In genomic region chr4:73224886-73225285, GRCh38 we compare ENCODE assay signal across 18 cellular contexts. TPM values are rescaled to one million over a fixed set of nuclear protein-coding genes. Genes with fewer than 3 reads are reported as not detected.
DNase-seq lines count a peak whose midpoint lies in the region; ATAC-seq and TF ChIP-seq lines count a peak whose summit lies in the region.
"Had no signal": no experiment of that assay in that cellular context is flagged by ENCODE, and none has a peak within 500 bp of the region (broad histone marks: within the 10 kb centered on the region; RNA-seq: fewer than 3 reads in every experiment).

No MANE protein-coding gene starts in this region.

- DNase-seq in activated CD4-positive, alpha-beta T cell treated with anti-CD3 and anti-CD28 coated beads, Interleukin-2, amount 10 ng/mL, durations not matched to agents 24 days and 14 days = no peak
- no peak for DNase-seq in activated CD4-positive, alpha-beta T cell treated with anti-CD3 and anti-CD28 coated beads for 4 hours
- peak; percentile 55 for DNase-seq in GM23338 (ENCODE audit: low spot score)
- DNase-seq in activated CD4-positive, alpha-beta memory T cell treated with anti-CD3 and anti-CD28 coated beads, Interleukin-2, amount 10 ng/mL, durations not matched to agents 7 days and 5 days = no peak
- DNase-seq in naive thymus-derived CD4-positive, alpha-beta T cell = no peak
- DNase-seq in kidney tubule cell (ENCODE audit: low spot score) = no peak
- no peak for DNase-seq in NK-92 (lab: John Stamatoyannopoulos, UW; ENCODE audit: unreplicated experiment)
- DNase-seq in DMS 273 treated with DMSO at 0.1 percent for 48 hours (lab: John Stamatoyannopoulos, UW) = no peak
- DNase-seq: ACHN; adrenal gland; cortex of kidney; DMS79; GM23248; lower lobe of right lung; NCI-H2081; ovary; stimulated activated CD4-positive, alpha-beta T cell treated with anti-CD3 and anti-CD28 coated beads, Interleukin-15, amount 100 ng/mL, for 24 hours; upper lobe of left lung had no signal

- CTCF ChIA-PET in activated CD4-positive, alpha-beta memory T cell treated with anti-CD3 and anti-CD28 coated beads, Interleukin-2, amount 10 ng/mL, durations not matched to agents 7 days and 5 days (lab: Charles Lee) = no interaction called here
- CTCF ChIA-PET in naive thymus-derived CD4-positive, alpha-beta T cell (lab: Charles Lee) = no interaction called here

- TF ChIP-seq CTCF in GM23338 (conservative IDR thresholded peaks at IDR 0.05; ENCODE audit: low read depth in 2 of 2) = no peak

- intact Hi-C loops in activated CD4-positive, alpha-beta T cell treated with anti-CD3 and anti-CD28 coated beads, Interleukin-2, amount 10 ng/mL, durations not matched to agents 24 days and 14 days (cut with micrococcal nuclease) = no loop called here
- intact Hi-C loops in naive thymus-derived CD4-positive, alpha-beta T cell (cut with micrococcal nuclease) = no loop called here

- H3K27me3 Mint-ChIP-seq in activated CD4-positive, alpha-beta T cell treated with anti-CD3 and anti-CD28 coated beads, Interleukin-2, amount 10 ng/mL, durations not matched to agents 24 days and 14 days = no peaks in the 10 kb centered on the region
- peaks cover 2% of the 10 kb centered on the region for H3K27me3 Mint-ChIP-seq in GM23338 (ENCODE audit: insufficient read depth, low read depth, poor library complexity)
- H3K27me3 Mint-ChIP-seq in activated CD4-positive, alpha-beta memory T cell treated with anti-CD3 and anti-CD28 coated beads, Interleukin-2, amount 10 ng/mL, durations not matched to agents 7 days and 5 days = no peaks in the 10 kb centered on the region
- no peaks in the 10 kb centered on the region for H3K27me3 Mint-ChIP-seq in naive thymus-derived CD4-positive, alpha-beta T cell

- H3K27ac Mint-ChIP-seq in activated CD4-positive, alpha-beta T cell treated with anti-CD3 and anti-CD28 coated beads, Interleukin-2, amount 10 ng/mL, durations not matched to agents 24 days and 14 days = peak overlapping the region; percentile 61
- 0 out of 2 replicates have a peak overlapping the region, but pooled peaks have one; percentile 57 for H3K27ac Mint-ChIP-seq in GM23338
- H3K27ac Mint-ChIP-seq in activated CD4-positive, alpha-beta memory T cell treated with anti-CD3 and anti-CD28 coated beads, Interleukin-2, amount 10 ng/mL, durations not matched to agents 7 days and 5 days = peak overlapping the region; percentile 56
- H3K27ac Mint-ChIP-seq in naive thymus-derived CD4-positive, alpha-beta T cell = peak overlapping the region in 7 of 9 donors; percentile 43 to 91 (median 79)

- ATAC-seq in GM23338 = no peak; the same call in 1 of the 3 replicates
- ATAC-seq in naive thymus-derived CD4-positive, alpha-beta T cell = no peak
- ATAC-seq: lower lobe of right lung had no signal

- H3K79me2 ChIP-seq in GM23338 (replicated peaks; ENCODE audit: insufficient read depth) = peaks cover 97% of the 10 kb centered on the region

- no peaks in the 10 kb centered on the region for H3F3A ChIP-seq in GM23338 (replicated peaks; ENCODE audit: low read depth)

- H3K9me3 ChIP-seq in naive thymus-derived CD4-positive, alpha-beta T cell (ENCODE audit: control insufficient read depth in 2 of 3, low read length in 3 of 3) = no peaks in the 10 kb centered on the region
- H3K9me3 ChIP-seq: adrenal gland, lower lobe of right lung, ovary, upper lobe of left lung had no signal

- peak overlapping the region; percentile 65; the same call in 1 of the 2 replicates for H3K27ac ChIP-seq in GM23338 (ENCODE audit: low read depth)
- H3K27ac ChIP-seq in naive thymus-derived CD4-positive, alpha-beta T cell (ENCODE audit: low read depth, low read length) = no peak overlapping the region
- H3K27ac ChIP-seq: adrenal gland, GM23248, lower lobe of right lung, ovary had no signal

- H3K4me2 ChIP-seq in GM23338 = peak overlapping the region; percentile 3; the same call in 1 of the 2 replicates

- POLR2A ChIA-PET in activated CD4-positive, alpha-beta memory T cell treated with anti-CD3 and anti-CD28 coated beads, Interleukin-2, amount 10 ng/mL, durations not matched to agents 7 days and 5 days (lab: Charles Lee) = interaction anchor here (1.3 kb wide), 1 partner anchor 35 kb away, joined by 4 read pairs; no protein-coding TSS in a partner anchor
- POLR2A ChIA-PET in naive thymus-derived CD4-positive, alpha-beta T cell (lab: Charles Lee) = no interaction called here

- H3K4me3 ChIP-seq in GM23338 = no peak overlapping the region
- no peak overlapping the region for H3K4me3 ChIP-seq in naive thymus-derived CD4-positive, alpha-beta T cell (ENCODE audit: low read length)
- H3K4me3 ChIP-seq: adrenal gland, GM23248, lower lobe of right lung, ovary, upper lobe of left lung had no signal

- H3K36me3 Mint-ChIP-seq in activated CD4-positive, alpha-beta T cell treated with anti-CD3 and anti-CD28 coated beads, Interleukin-2, amount 10 ng/mL, durations not matched to agents 24 days and 14 days (ENCODE audit: low read depth) = peaks cover 4% of the 10 kb centered on the region
- H3K36me3 Mint-ChIP-seq in GM23338 (ENCODE audit: low read depth) = peaks cover 7% of the 10 kb centered on the region; the same call in 1 of the 3 replicates
- H3K36me3 Mint-ChIP-seq in activated CD4-positive, alpha-beta memory T cell treated with anti-CD3 and anti-CD28 coated beads, Interleukin-2, amount 10 ng/mL, durations not matched to agents 7 days and 5 days (ENCODE audit: low read depth) = peaks cover 7% of the 10 kb centered on the region
- H3K36me3 Mint-ChIP-seq in naive thymus-derived CD4-positive, alpha-beta T cell = peaks cover 0 to 7% (median 3%) of the 10 kb centered on the region in 5 donors

- H3K9me3 Mint-ChIP-seq in activated CD4-positive, alpha-beta T cell treated with anti-CD3 and anti-CD28 coated beads, Interleukin-2, amount 10 ng/mL, durations not matched to agents 24 days and 14 days = no peaks in the 10 kb centered on the region
- no peaks in the 10 kb centered on the region for H3K9me3 Mint-ChIP-seq in GM23338
- no peaks in the 10 kb centered on the region for H3K9me3 Mint-ChIP-seq in activated CD4-positive, alpha-beta memory T cell treated with anti-CD3 and anti-CD28 coated beads, Interleukin-2, amount 10 ng/mL, durations not matched to agents 7 days and 5 days
- H3K9me3 Mint-ChIP-seq in naive thymus-derived CD4-positive, alpha-beta T cell = no peaks in the 10 kb centered on the region

- peaks cover 22% of the 10 kb centered on the region for H3K4me1 Mint-ChIP-seq in activated CD4-positive, alpha-beta T cell treated with anti-CD3 and anti-CD28 coated beads, Interleukin-2, amount 10 ng/mL, durations not matched to agents 24 days and 14 days
- peaks cover 28% of the 10 kb centered on the region for H3K4me1 Mint-ChIP-seq in GM23338
- peaks cover 20% of the 10 kb centered on the region for H3K4me1 Mint-ChIP-seq in activated CD4-positive, alpha-beta memory T cell treated with anti-CD3 and anti-CD28 coated beads, Interleukin-2, amount 10 ng/mL, durations not matched to agents 7 days and 5 days
- H3K4me1 Mint-ChIP-seq in naive thymus-derived CD4-positive, alpha-beta T cell = peaks cover 11 to 44% (median 39%) of the 10 kb centered on the region in 7 donors

- peaks cover 34% of the 10 kb centered on the region for H3K4me1 ChIP-seq in GM23338 (ENCODE audit: insufficient read depth)
- H3K4me1 ChIP-seq in naive thymus-derived CD4-positive, alpha-beta T cell (ENCODE audit: control insufficient read depth in 2 of 2, insufficient read depth in 2 of 2, low read length in 2 of 2) = peaks cover 9 to 18% of the 10 kb centered on the region in 2 donors

- no peak overlapping the region for H3K4me3 Mint-ChIP-seq in activated CD4-positive, alpha-beta T cell treated with anti-CD3 and anti-CD28 coated beads, Interleukin-2, amount 10 ng/mL, durations not matched to agents 24 days and 14 days
- peak overlapping the region; percentile 11; the same call in 1 of the 3 replicates for H3K4me3 Mint-ChIP-seq in GM23338
- H3K4me3 Mint-ChIP-seq in activated CD4-positive, alpha-beta memory T cell treated with anti-CD3 and anti-CD28 coated beads, Interleukin-2, amount 10 ng/mL, durations not matched to agents 7 days and 5 days = no peak overlapping the region
- H3K4me3 Mint-ChIP-seq in naive thymus-derived CD4-positive, alpha-beta T cell = peak overlapping the region in 3 of 10 donors; percentile 2 to 37 (median 29)

- no peaks in the 10 kb centered on the region for H3K27me3 ChIP-seq in GM23338 (ENCODE audit: insufficient read depth)
- H3K27me3 ChIP-seq in naive thymus-derived CD4-positive, alpha-beta T cell (ENCODE audit: control insufficient read depth in 2 of 2, insufficient read depth in 2 of 2, low read length in 2 of 2) = no peaks in the 10 kb centered on the region
- H3K27me3 ChIP-seq: adrenal gland, ovary, upper lobe of left lung had no signal

- H4K20me1 ChIP-seq in GM23338 (replicated peaks; ENCODE audit: insufficient read depth) = peaks cover 13% of the 10 kb centered on the region; the same call in 1 of the 2 replicates

- no peak overlapping the region for H2AFZ ChIP-seq in GM23338
- H2AFZ ChIP-seq: GM23248 had no signal

- H3K9me2 ChIP-seq in GM23338 (ENCODE audit: insufficient read depth) = no peaks in the 10 kb centered on the region

- H3K36me3 ChIP-seq in GM23338 (ENCODE audit: insufficient read depth) = no peaks in the 10 kb centered on the region
- H3K36me3 ChIP-seq in naive thymus-derived CD4-positive, alpha-beta T cell (ENCODE audit: control insufficient read depth in 2 of 3, insufficient read depth in 3 of 3, low read length in 3 of 3) = no peaks in the 10 kb centered on the region
- H3K36me3 ChIP-seq: adrenal gland, lower lobe of right lung, ovary, upper lobe of left lung had no signal

RNA-seq across cellular contexts. Expression of gene ANKRD17, which starts 33.7 kb away (rescaled TPM):
- 67.4 and 76.5 TPM in 2 replicates for total RNA-seq in activated CD4-positive, alpha-beta T cell treated with anti-CD3 and anti-CD28 coated beads, Interleukin-2, amount 10 ng/mL, durations not matched to agents 24 days and 14 days
- 85.3 and 117 TPM in 2 replicates for total RNA-seq in GM23338 (2014; rRNA removed; shearing (Covaris generic))
- 33.9 and 41.9 TPM in 2 replicates for polyA plus RNA-seq in GM23338 (2016; fragmentation: Nextera tagmentation; extraction: Ambion mirVana)
- total RNA-seq in activated CD4-positive, alpha-beta memory T cell treated with anti-CD3 and anti-CD28 coated beads, Interleukin-2, amount 10 ng/mL, durations not matched to agents 7 days and 5 days = 10 to 100 TPM; 45.8 to 46.6 TPM
- 10 to 100 TPM; 54.4 to 67.5 (median 59.6) TPM for total RNA-seq in naive thymus-derived CD4-positive, alpha-beta T cell
- polyA plus RNA-seq in naive thymus-derived CD4-positive, alpha-beta T cell = 10 to 100 TPM; 13.1 to 18.4 TPM
